Comparison of ENCODE assay signal across 1 cellular context in the genomic region with DNA sequence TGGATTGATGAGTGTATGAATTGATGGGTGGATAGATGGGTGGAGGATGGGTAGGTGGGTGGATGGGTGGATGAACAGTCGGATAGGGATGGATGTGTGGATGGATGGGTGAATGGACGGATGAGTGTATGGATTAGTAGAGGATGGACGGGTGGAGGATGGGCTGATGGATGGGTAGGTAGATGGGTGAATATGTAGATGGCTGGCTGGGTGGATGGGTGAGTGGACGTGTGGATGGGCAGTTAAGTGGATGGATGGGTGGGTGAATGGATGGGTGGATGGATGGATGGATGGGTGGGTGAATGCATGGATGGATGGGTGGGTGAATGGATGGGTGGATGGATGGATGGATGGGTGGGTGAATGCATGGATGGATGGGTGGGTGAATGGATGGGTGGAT.
TF ChIP-seq lines count a peak whose summit lies in the region.

No MANE protein-coding gene starts in this region.

TF ChIP-seq in HEK293, 187 proteins besides CTCF, POLR2A, EP300 and RAD21:
- TF ChIP-seq ZBTB17 (tag by site-specific recombination; IDR thresholded peaks at IDR 0.05) = peak; percentile 6; the same call in 1 of the 2 replicates
- peak; percentile 65 for TF ChIP-seq ZNF366 (tag by site-specific recombination; conservative IDR thresholded peaks at IDR 0.05)
